ENCODE assay signal across 1 cellular context in the genomic region with DNA sequence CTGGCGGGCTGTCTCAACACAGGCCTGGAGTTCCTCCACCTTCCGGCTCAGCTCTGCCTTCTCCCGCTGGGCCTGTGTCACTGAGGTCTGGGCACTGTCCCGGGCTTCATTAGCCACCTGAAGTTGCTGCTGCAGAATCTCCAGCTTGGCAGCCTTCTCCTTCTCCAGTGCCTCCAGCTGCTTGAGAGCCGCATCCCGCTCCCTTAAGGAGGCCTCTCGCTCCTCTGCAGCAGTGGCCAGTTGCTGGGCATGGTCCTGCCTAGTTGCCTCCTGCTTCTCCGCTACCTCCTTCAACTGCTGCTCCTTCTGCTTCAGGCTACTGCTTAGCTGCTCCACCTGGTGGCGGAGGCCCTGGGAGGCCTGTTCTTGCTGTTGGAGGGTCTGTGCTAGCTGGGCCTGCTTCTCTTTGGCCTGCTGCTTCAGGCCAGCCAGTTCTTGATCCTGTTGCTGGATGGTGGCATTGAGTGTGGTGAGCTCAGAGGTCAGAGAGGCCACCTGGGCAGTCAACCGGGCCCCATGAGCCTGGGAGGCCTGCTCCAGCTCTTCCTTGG.
TF ChIP-seq lines count a peak whose summit lies in the region.

No MANE protein-coding gene starts in this region.

TF ChIP-seq in HCT116, 20 proteins besides CTCF, POLR2A, EP300 and RAD21:
- TF ChIP-seq, protein P1, sequence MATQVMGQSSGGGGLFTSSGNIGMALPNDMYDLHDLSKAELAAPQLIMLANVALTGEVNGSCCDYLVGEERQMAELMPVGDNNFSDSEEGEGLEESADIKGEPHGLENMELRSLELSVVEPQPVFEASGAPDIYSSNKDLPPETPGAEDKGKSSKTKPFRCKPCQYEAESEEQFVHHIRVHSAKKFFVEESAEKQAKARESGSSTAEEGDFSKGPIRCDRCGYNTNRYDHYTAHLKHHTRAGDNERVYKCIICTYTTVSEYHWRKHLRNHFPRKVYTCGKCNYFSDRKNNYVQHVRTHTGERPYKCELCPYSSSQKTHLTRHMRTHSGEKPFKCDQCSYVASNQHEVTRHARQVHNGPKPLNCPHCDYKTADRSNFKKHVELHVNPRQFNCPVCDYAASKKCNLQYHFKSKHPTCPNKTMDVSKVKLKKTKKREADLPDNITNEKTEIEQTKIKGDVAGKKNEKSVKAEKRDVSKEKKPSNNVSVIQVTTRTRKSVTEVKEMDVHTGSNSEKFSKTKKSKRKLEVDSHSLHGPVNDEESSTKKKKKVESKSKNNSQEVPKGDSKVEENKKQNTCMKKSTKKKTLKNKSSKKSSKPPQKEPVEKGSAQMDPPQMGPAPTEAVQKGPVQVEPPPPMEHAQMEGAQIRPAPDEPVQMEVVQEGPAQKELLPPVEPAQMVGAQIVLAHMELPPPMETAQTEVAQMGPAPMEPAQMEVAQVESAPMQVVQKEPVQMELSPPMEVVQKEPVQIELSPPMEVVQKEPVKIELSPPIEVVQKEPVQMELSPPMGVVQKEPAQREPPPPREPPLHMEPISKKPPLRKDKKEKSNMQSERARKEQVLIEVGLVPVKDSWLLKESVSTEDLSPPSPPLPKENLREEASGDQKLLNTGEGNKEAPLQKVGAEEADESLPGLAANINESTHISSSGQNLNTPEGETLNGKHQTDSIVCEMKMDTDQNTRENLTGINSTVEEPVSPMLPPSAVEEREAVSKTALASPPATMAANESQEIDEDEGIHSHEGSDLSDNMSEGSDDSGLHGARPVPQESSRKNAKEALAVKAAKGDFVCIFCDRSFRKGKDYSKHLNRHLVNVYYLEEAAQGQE (IDR thresholded peaks at IDR 0.05; ENCODE audit: low read depth) = no peak
